In genomic region chr6:14129572-14129971, GRCh38 we compare ENCODE assay signal across 8 cellular contexts. TPM values are rescaled to one million over a fixed set of nuclear protein-coding genes. Genes with fewer than 3 reads are reported as not detected.
A peak's percentile ranks its signal among the peaks of the same experiment; 100 is the strongest.
DNase-seq lines count a peak whose midpoint lies in the region; ATAC-seq and TF ChIP-seq lines count a peak whose summit lies in the region.

No MANE protein-coding gene starts in this region.

- H3K27me3 ChIP-seq in hepatocyte (no peaks in the 10 kb centered on the region), sigmoid colon (no peaks in the 10 kb centered on the region)

- no peak overlapping the region for H3K4me2 ChIP-seq in hepatocyte

- peak; percentile 51 for DNase-seq in activated CD4-positive, alpha-beta T cell treated with anti-CD3 and anti-CD28 coated beads for 36 hours
- no peak for DNase-seq in activated CD4-positive, alpha-beta T cell treated with anti-CD3 and anti-CD28 coated beads for 4 hours
- DNase-seq in NCI-H524 treated with DMSO at 0.1 percent for 48 hours (lab: John Stamatoyannopoulos, UW) (peak; percentile 21), anterior cingulate cortex (lab: John Stamatoyannopoulos, UW) (peak in 48 of 58 donors; percentile 4 to 75 (median 30)), hepatocyte (ENCODE audit: low spot score) (peak; percentile 84), sigmoid colon (peak; percentile 67)
- no peak for DNase-seq in activated T-helper 1 cell treated with anti-CD3 and anti-CD28 coated beads, Interleukin-12 subunit alpha, Interleukin-12 subunit beta, Interleukin-2, Interleukin-4 antibody, amounts not matched to agents 30 ng/mL and 10 ng/mL and 1 ng/mL, durations not matched to agents 14 hours and 24 hours and 36 hours (ENCODE audit: low spot score)

- H3K27ac ChIP-seq in hepatocyte (no peak overlapping the region), sigmoid colon (no peak overlapping the region)

- intact Hi-C loops in activated CD4-positive, alpha-beta T cell treated with anti-CD3 and anti-CD28 coated beads for 36 hours (cut with DNase I, micrococcal nuclease), result loop anchor here in 1 of 2 experiments (10.0 kb wide), 1 partner anchor 1125 kb away; no protein-coding TSS in a partner anchor
- intact Hi-C loops in sigmoid colon (cut with DNase I), result loop anchor here (5.0 to 10.0 kb wide), 2 partner anchors 1365 to 1493 kb away; no protein-coding TSS in a partner anchor
- intact Hi-C loops in activated T-helper 1 cell treated with anti-CD3 and anti-CD28 coated beads, Interleukin-12 subunit alpha, Interleukin-12 subunit beta, Interleukin-2, Interleukin-4 antibody, amounts not matched to agents 30 ng/mL and 10 ng/mL and 1 ng/mL, durations not matched to agents 14 hours and 24 hours and 36 hours (cut with micrococcal nuclease), result no loop called here

- peak; percentile 83 for TF ChIP-seq CTCF in hepatocyte (IDR thresholded peaks at IDR 0.05; ENCODE audit: poor library complexity)
- TF ChIP-seq CTCF in sigmoid colon (IDR thresholded peaks at IDR 0.05), result peak in 3 of 4 experiments; percentile 33 to 52 (median 43)

- no peak overlapping the region for H3K27ac Mint-ChIP-seq in activated CD4-positive, alpha-beta T cell treated with anti-CD3 and anti-CD28 coated beads for 36 hours
- H3K27ac Mint-ChIP-seq in activated T-helper 1 cell treated with anti-CD3 and anti-CD28 coated beads, Interleukin-12 subunit alpha, Interleukin-12 subunit beta, Interleukin-2, Interleukin-4 antibody, amounts not matched to agents 30 ng/mL and 10 ng/mL and 1 ng/mL, durations not matched to agents 14 hours and 24 hours and 36 hours, result no peak overlapping the region

- no peaks in the 10 kb centered on the region for H3K9me3 ChIP-seq in hepatocyte (ENCODE audit: low read depth)
- H3K9me3 ChIP-seq in sigmoid colon, result no peaks in the 10 kb centered on the region

- H3K36me3 Mint-ChIP-seq in activated CD4-positive, alpha-beta T cell treated with anti-CD3 and anti-CD28 coated beads for 36 hours (ENCODE audit: low read depth), result peaks cover 66% of the 10 kb centered on the region
- peaks cover 73% of the 10 kb centered on the region for H3K36me3 Mint-ChIP-seq in activated T-helper 1 cell treated with anti-CD3 and anti-CD28 coated beads, Interleukin-12 subunit alpha, Interleukin-12 subunit beta, Interleukin-2, Interleukin-4 antibody, amounts not matched to agents 30 ng/mL and 10 ng/mL and 1 ng/mL, durations not matched to agents 14 hours and 24 hours and 36 hours (ENCODE audit: low read depth)

- H3K9me3 Mint-ChIP-seq in activated CD4-positive, alpha-beta T cell treated with anti-CD3 and anti-CD28 coated beads for 36 hours (ENCODE audit: low read depth), result no peaks in the 10 kb centered on the region
- H3K9me3 Mint-ChIP-seq in activated T-helper 1 cell treated with anti-CD3 and anti-CD28 coated beads, Interleukin-12 subunit alpha, Interleukin-12 subunit beta, Interleukin-2, Interleukin-4 antibody, amounts not matched to agents 30 ng/mL and 10 ng/mL and 1 ng/mL, durations not matched to agents 14 hours and 24 hours and 36 hours, result peaks cover 2% of the 10 kb centered on the region

- CTCF ChIA-PET in activated CD4-positive, alpha-beta T cell treated with anti-CD3 and anti-CD28 coated beads for 36 hours (lab: Charles Lee), result interaction anchor here (1.1 to 1.3 kb wide), 5 partner anchors 9 to 1494 kb away, joined by 3 to 5 read pairs (median 4); no protein-coding TSS in a partner anchor

- peaks cover 30% of the 10 kb centered on the region for H3K4me1 Mint-ChIP-seq in activated CD4-positive, alpha-beta T cell treated with anti-CD3 and anti-CD28 coated beads for 36 hours
- H3K4me1 Mint-ChIP-seq in activated T-helper 1 cell treated with anti-CD3 and anti-CD28 coated beads, Interleukin-12 subunit alpha, Interleukin-12 subunit beta, Interleukin-2, Interleukin-4 antibody, amounts not matched to agents 30 ng/mL and 10 ng/mL and 1 ng/mL, durations not matched to agents 14 hours and 24 hours and 36 hours (ENCODE audit: low read depth), result peaks cover 49% of the 10 kb centered on the region

- no peaks in the 10 kb centered on the region for H3K79me2 ChIP-seq in hepatocyte

- no peaks in the 10 kb centered on the region for H3K27me3 Mint-ChIP-seq in activated CD4-positive, alpha-beta T cell treated with anti-CD3 and anti-CD28 coated beads for 36 hours
- H3K27me3 Mint-ChIP-seq in activated T-helper 1 cell treated with anti-CD3 and anti-CD28 coated beads, Interleukin-12 subunit alpha, Interleukin-12 subunit beta, Interleukin-2, Interleukin-4 antibody, amounts not matched to agents 30 ng/mL and 10 ng/mL and 1 ng/mL, durations not matched to agents 14 hours and 24 hours and 36 hours (ENCODE audit: insufficient read depth), result peaks cover 1% of the 10 kb centered on the region

- H3K4me3 ChIP-seq in hepatocyte (no peak overlapping the region), sigmoid colon (no peak overlapping the region)

- H3K9me2 ChIP-seq in hepatocyte (replicated peaks; ENCODE audit: insufficient read depth), result no peaks in the 10 kb centered on the region

- no peak overlapping the region for H3K4me3 Mint-ChIP-seq in activated CD4-positive, alpha-beta T cell treated with anti-CD3 and anti-CD28 coated beads for 36 hours
- H3K4me3 Mint-ChIP-seq in activated T-helper 1 cell treated with anti-CD3 and anti-CD28 coated beads, Interleukin-12 subunit alpha, Interleukin-12 subunit beta, Interleukin-2, Interleukin-4 antibody, amounts not matched to agents 30 ng/mL and 10 ng/mL and 1 ng/mL, durations not matched to agents 14 hours and 24 hours and 36 hours, result no peak overlapping the region

- TF ChIP-seq EP300 in sigmoid colon (IDR thresholded peaks at IDR 0.05), result no peak

- H2AFZ ChIP-seq in hepatocyte, result no peak overlapping the region

- H3K4me1 ChIP-seq in hepatocyte (ENCODE audit: insufficient read depth) (peaks cover 9% of the 10 kb centered on the region), sigmoid colon (peaks cover 0 to 19% (median 15%) of the 10 kb centered on the region in 4 donors)

- H4K20me1 ChIP-seq in hepatocyte (ENCODE audit: insufficient read depth, poor library complexity, severe bottlenecking), result no peaks in the 10 kb centered on the region

- H3K36me3 ChIP-seq in hepatocyte (replicated peaks; ENCODE audit: insufficient read depth, low read depth) (no peaks in the 10 kb centered on the region), sigmoid colon (peaks cover 0 to 6% (median 0%) of the 10 kb centered on the region in 4 donors)

- no peak for TF ChIP-seq POLR2A in sigmoid colon (IDR thresholded peaks at IDR 0.05)

- POLR2A ChIA-PET in activated CD4-positive, alpha-beta T cell treated with anti-CD3 and anti-CD28 coated beads for 36 hours (lab: Charles Lee), result no interaction called here

- WGBS in hepatocyte (ENCODE audit: low lambda C conversion rate, missing lambda C conversion rate), result 19% methylated on average over 7 of the region's 7 CpGs
- 16 to 23% methylated on average over 7 of the region's 7 CpGs for WGBS in sigmoid colon, 2 donors

- ATAC-seq in activated CD4-positive, alpha-beta T cell treated with anti-CD3 and anti-CD28 coated beads for 36 hours, result peak; percentile 69
- ATAC-seq in HG02642 (IDR thresholded peaks at IDR 0.05; ENCODE audit: poor library complexity, unreplicated experiment), result peak; percentile 58

RNA-seq across cellular contexts. Expression of gene CD83, which starts 12.0 kb away (rescaled TPM):
- 10 to 100 TPM; 22.0 to 22.9 TPM for total RNA-seq in activated CD4-positive, alpha-beta T cell treated with anti-CD3 and anti-CD28 coated beads for 36 hours
- total RNA-seq in hepatocyte, result 3.9 and 6.2 TPM in 2 replicates
- polyA plus RNA-seq in hepatocyte, result 6.2 and 6.6 TPM in 2 replicates
- 1 to 10 TPM; 1.1 to 3.0 (median 1.4) TPM for total RNA-seq in sigmoid colon
- polyA plus RNA-seq in sigmoid colon, result 10 to 100 TPM in 1 of 3 donors, 1 to 10 TPM in 1, under 1 TPM in 1; 0.60 to 16.0 (median 3.5) TPM
- total RNA-seq in activated T-helper 1 cell treated with anti-CD3 and anti-CD28 coated beads, Interleukin-12 subunit alpha, Interleukin-12 subunit beta, Interleukin-2, Interleukin-4 antibody, amounts not matched to agents 30 ng/mL and 10 ng/mL and 1 ng/mL, durations not matched to agents 14 hours and 24 hours and 36 hours, result 101 and 107 TPM in 2 replicates

Comparison
In these comparisons a context has a peak if more than half of its experiments do, and no peak if none do; other contexts are left out.
1. DNase-seq: peak in activated CD4-positive, alpha-beta T cell treated with anti-CD3 and anti-CD28 coated beads for 36 hours (single experiment), NCI-H524 treated with DMSO at 0.1 percent for 48 hours (single experiment), anterior cingulate cortex (48 of 58), hepatocyte (single experiment) and sigmoid colon (single experiment); none in activated CD4-positive, alpha-beta T cell treated with anti-CD3 and anti-CD28 coated beads for 4 hours (0 of 2) and activated T-helper 1 cell treated with anti-CD3 and anti-CD28 coated beads, Interleukin-12 subunit alpha, Interleukin-12 subunit beta, Interleukin-2, Interleukin-4 antibody, amounts not matched to agents 30 ng/mL and 10 ng/mL and 1 ng/mL, durations not matched to agents 14 hours and 24 hours and 36 hours (single experiment).